In genomic region chr10:73796766-73797165, GRCh38 we compare ENCODE assay signal across 23 cellular contexts.
"Had no signal": no experiment of that assay in that cellular context is flagged by ENCODE, and none has a peak within 500 bp of the region (broad histone marks: within the 10 kb centered on the region; RNA-seq: fewer than 3 reads in every experiment).

No MANE protein-coding gene starts in this region.

- DNase-seq: activated CD4-positive, alpha-beta T cell treated with anti-CD3 and anti-CD28 coated beads, Interleukin-2, amount 50 U/mL, for 4 hours; activated naive CD4-positive, alpha-beta T cell; dermis blood vessel endothelial cell; erythroblast; gastrocnemius medialis; mucosa of descending colon; occipital lobe; SK-N-SH; spleen; T-cell; T-helper 9 cell; thyroid gland had no signal

- H3K4me3 ChIP-seq: gastrocnemius medialis, hepatocyte, mucosa of descending colon, prostate gland, right lobe of liver, spleen, thyroid gland had no signal

- H3K27me3 ChIP-seq: gastrocnemius medialis, hepatocyte, right lobe of liver, spleen, thyroid gland had no signal

- FAIRE-seq: astrocyte, bronchial epithelial cell, keratinocyte, urothelium cell line had no signal

- H3K27me3 Mint-ChIP-seq: memory B cell, T-cell had no signal

- H3K27ac Mint-ChIP-seq: nephron had no signal

- ATAC-seq: activated CD4-positive, CD25-positive, alpha-beta regulatory T cell treated with anti-CD3 and anti-CD28 coated beads, Interleukin-2, amount 50 U/mL, for 24 hours; gastrocnemius medialis; left lobe of liver; mucosa of descending colon; right lobe of liver; T-cell had no signal

- H3K27ac ChIP-seq: gastrocnemius medialis, hepatocyte, prostate gland, right lobe of liver, thyroid gland had no signal

- H3K4me2 ChIP-seq: hepatocyte, SK-N-SH had no signal

- H3K4me1 ChIP-seq: gastrocnemius medialis, prostate gland, right lobe of liver, spleen, thyroid gland had no signal

- H2AFZ ChIP-seq: hepatocyte had no signal

- H3K79me2 ChIP-seq: hepatocyte had no signal

- H3K9me3 ChIP-seq: gastrocnemius medialis, mucosa of descending colon, prostate gland, right lobe of liver, SK-N-SH, spleen, thyroid gland had no signal

- H3K4me3 Mint-ChIP-seq: memory B cell, nephron, T-cell had no signal

- H3K4me1 Mint-ChIP-seq: nephron had no signal

- H3K9ac ChIP-seq: SK-N-SH had no signal

- H3K9me3 Mint-ChIP-seq: memory B cell, nephron, T-cell had no signal
